In the genomic region with DNA sequence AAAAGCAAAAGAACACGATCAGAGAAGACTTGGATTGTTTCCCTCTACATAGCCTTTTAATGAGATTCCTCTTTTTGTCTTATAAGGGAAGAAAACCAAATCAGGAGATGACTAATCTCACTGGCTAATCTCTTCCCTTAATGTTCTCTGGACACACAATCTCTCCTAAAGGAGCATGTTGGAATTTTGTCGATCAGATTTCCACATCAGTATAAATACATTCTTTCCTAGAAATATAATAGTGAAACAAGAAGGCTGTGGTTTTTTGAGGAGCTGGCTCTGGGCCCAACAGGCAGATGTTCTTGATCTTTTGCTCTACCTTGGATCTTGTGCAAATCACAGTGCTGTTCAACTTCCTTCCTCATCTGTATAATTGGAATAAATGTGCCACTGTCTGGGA, we compare ENCODE assay signal across 11 cellular contexts.
DNase-seq lines count a peak whose midpoint lies in the region; ATAC-seq and TF ChIP-seq lines count a peak whose summit lies in the region.
"Had no signal": no experiment of that assay in that cellular context is flagged by ENCODE, and none has a peak within 500 bp of the region (broad histone marks: within the 10 kb centered on the region; RNA-seq: fewer than 3 reads in every experiment).

No MANE protein-coding gene starts in this region.

- TF ChIP-seq POLR2A in esophagus muscularis mucosa (IDR thresholded peaks at IDR 0.05; ENCODE audit: low read depth), result no peak
- no peak for TF ChIP-seq POLR2A in sigmoid colon (IDR thresholded peaks at IDR 0.05)

- H3K27ac ChIP-seq in esophagus muscularis mucosa (replicated peaks in 1 of 4) (peak overlapping the region; percentile 13 to 35 (median 30)), sigmoid colon (peak overlapping the region; percentile 31 to 56 (median 40))

- no peaks in the 10 kb centered on the region for H3K9me3 Mint-ChIP-seq in T-helper 2 cell treated with Interferon-gamma antibody and Interleukin-4, amounts not matched to agents 5 μg/mL and 100 μg/mL, for 36 hours
- H3K9me3 Mint-ChIP-seq: natural killer cell treated with Interleukin-12 subunit alpha and Interleukin-12 subunit beta and Interleukin-15 and Interleukin-18, amount 100 ng/mL, for 72 hours had no signal

- intact Hi-C loops in esophagus muscularis mucosa (cut with DNase I) (no loop called here), sigmoid colon (cut with DNase I) (no loop called here)

- H3K4me1 ChIP-seq in esophagus muscularis mucosa (peaks cover 0 to 15% (median 13%) of the 10 kb centered on the region in 4 donors), sigmoid colon (peaks cover 0 to 14% (median 9%) of the 10 kb centered on the region in 4 donors), BE2C (no peaks in the 10 kb centered on the region)

- H3K27me3 ChIP-seq in esophagus muscularis mucosa (no peaks in the 10 kb centered on the region), sigmoid colon (no peaks in the 10 kb centered on the region), BE2C (no peaks in the 10 kb centered on the region)

- no peak for ATAC-seq in GM18519 (IDR thresholded peaks at IDR 0.05; ENCODE audit: low FRiP score, unreplicated experiment)
- ATAC-seq: natural killer cell treated with Interleukin-12 subunit alpha and Interleukin-12 subunit beta and Interleukin-15 and Interleukin-18, amount 100 ng/mL, for 72 hours had no signal

- peaks cover 2% of the 10 kb centered on the region for H3K27me3 Mint-ChIP-seq in T-helper 2 cell treated with Interferon-gamma antibody and Interleukin-4, amounts not matched to agents 5 μg/mL and 100 μg/mL, for 36 hours (ENCODE audit: low read depth)
- H3K27me3 Mint-ChIP-seq: natural killer cell treated with Interleukin-12 subunit alpha and Interleukin-12 subunit beta and Interleukin-15 and Interleukin-18, amount 100 ng/mL, for 72 hours had no signal

- DNase-seq in DMS79 treated with DMSO at 0.1 percent for 48 hours (lab: John Stamatoyannopoulos, UW), result peak; percentile 61
- DNase-seq in NCI-H82 treated with DMSO at 0.1 percent for 48 hours (lab: John Stamatoyannopoulos, UW; ENCODE audit: unreplicated experiment), result peak; percentile 2
- no peak for DNase-seq in esophagus muscularis mucosa (ENCODE audit: extremely low spot score)
- DNase-seq in sigmoid colon, result peak; percentile 88
- no peak for DNase-seq in NCI-H146 (lab: John Stamatoyannopoulos, UW)
- DNase-seq in BE2C, result no peak
- DNase-seq in T-helper 2 cell treated with Interferon-gamma antibody and Interleukin-4, amounts not matched to agents 5 μg/mL and 100 μg/mL, for 36 hours (ENCODE audit: low spot score), result no peak
- DNase-seq: activated CD4-positive, alpha-beta T cell treated with anti-CD3 and anti-CD28 coated beads for 48 hours; hippocampal formation had no signal

- no peak overlapping the region for H3K4me3 Mint-ChIP-seq in T-helper 2 cell treated with Interferon-gamma antibody and Interleukin-4, amounts not matched to agents 5 μg/mL and 100 μg/mL, for 36 hours
- H3K4me3 Mint-ChIP-seq: natural killer cell treated with Interleukin-12 subunit alpha and Interleukin-12 subunit beta and Interleukin-15 and Interleukin-18, amount 100 ng/mL, for 72 hours had no signal

- no peak for TF ChIP-seq CTCF in esophagus muscularis mucosa (IDR thresholded peaks at IDR 0.05)
- TF ChIP-seq CTCF in sigmoid colon (IDR thresholded peaks at IDR 0.05), result no peak
- TF ChIP-seq CTCF in BE2C (IDR thresholded peaks at IDR 0.05; ENCODE audit: low read depth, low read length), result no peak

- H3K4me3 ChIP-seq in esophagus muscularis mucosa, result no peak overlapping the region
- H3K4me3 ChIP-seq in sigmoid colon, result no peak overlapping the region
- no peak overlapping the region for H3K4me3 ChIP-seq in BE2C (ENCODE audit: low read depth, low read length)

- no peaks in the 10 kb centered on the region for H3K9me3 ChIP-seq in esophagus muscularis mucosa
- H3K9me3 ChIP-seq in sigmoid colon, result no peaks in the 10 kb centered on the region
- no peaks in the 10 kb centered on the region for H3K9me3 ChIP-seq in BE2C

- H3K4me1 Mint-ChIP-seq in T-helper 2 cell treated with Interferon-gamma antibody and Interleukin-4, amounts not matched to agents 5 μg/mL and 100 μg/mL, for 36 hours (ENCODE audit: low read depth), result peaks cover 4% of the 10 kb centered on the region

- H3K27ac Mint-ChIP-seq in T-helper 2 cell treated with Interferon-gamma antibody and Interleukin-4, amounts not matched to agents 5 μg/mL and 100 μg/mL, for 36 hours, result no peak overlapping the region
- H3K27ac Mint-ChIP-seq: natural killer cell treated with Interleukin-12 subunit alpha and Interleukin-12 subunit beta and Interleukin-15 and Interleukin-18, amount 100 ng/mL, for 72 hours had no signal

- H3K36me3 Mint-ChIP-seq in T-helper 2 cell treated with Interferon-gamma antibody and Interleukin-4, amounts not matched to agents 5 μg/mL and 100 μg/mL, for 36 hours (ENCODE audit: low read depth), result no peaks in the 10 kb centered on the region

- H3K36me3 ChIP-seq in esophagus muscularis mucosa, result no peaks in the 10 kb centered on the region
- H3K36me3 ChIP-seq in sigmoid colon, result no peaks in the 10 kb centered on the region
- H3K36me3 ChIP-seq in BE2C, result no peaks in the 10 kb centered on the region

- 7% methylated on average over 2 of the region's 2 CpGs for WGBS in esophagus muscularis mucosa
- 27 to 56% methylated on average over 2 of the region's 2 CpGs for WGBS in sigmoid colon, 2 donors

- no peak for TF ChIP-seq EP300 in esophagus muscularis mucosa (IDR thresholded peaks at IDR 0.05)
- TF ChIP-seq EP300 in sigmoid colon (IDR thresholded peaks at IDR 0.05), result no peak

Comparison
In these comparisons a context has a peak if more than half of its experiments do, and no peak if none do; other contexts are left out.
1. DNase-seq: peak in DMS79 treated with DMSO at 0.1 percent for 48 hours (single experiment), NCI-H82 treated with DMSO at 0.1 percent for 48 hours (single experiment) and sigmoid colon (single experiment); none in esophagus muscularis mucosa (single experiment), NCI-H146 (single experiment), BE2C (single experiment) and T-helper 2 cell treated with Interferon-gamma antibody and Interleukin-4, amounts not matched to agents 5 μg/mL and 100 μg/mL, for 36 hours (single experiment).